Comparison of ENCODE assay signal across 20 cellular contexts in the genomic region with DNA sequence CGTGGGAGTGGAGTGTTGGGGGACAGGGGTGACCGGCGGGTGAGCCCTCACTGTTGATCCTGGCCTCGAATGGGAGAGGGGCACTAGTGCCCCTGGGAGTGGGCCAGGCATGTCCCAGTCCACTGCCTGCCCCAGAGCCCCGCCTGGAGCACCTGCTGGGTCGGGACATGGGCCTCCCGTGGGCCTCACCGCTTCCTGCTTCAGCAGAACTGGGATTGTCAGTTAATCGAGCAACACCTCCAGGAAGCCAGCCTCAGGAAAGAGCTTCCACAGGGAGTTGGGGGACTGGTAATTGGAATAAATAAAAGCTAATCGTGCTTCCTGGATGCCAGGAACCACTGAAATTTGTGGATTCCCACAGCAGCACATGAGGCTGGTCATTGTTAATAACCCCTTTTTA. TPM values are rescaled to one million over a fixed set of nuclear protein-coding genes. Genes with fewer than 3 reads are reported as not detected.
DNase-seq lines count a peak whose midpoint lies in the region; ATAC-seq and TF ChIP-seq lines count a peak whose summit lies in the region.
"Had no signal": no experiment of that assay in that cellular context is flagged by ENCODE, and none has a peak within 500 bp of the region (broad histone marks: within the 10 kb centered on the region; RNA-seq: fewer than 3 reads in every experiment).

No MANE protein-coding gene starts in this region.

- H3K27me3 Mint-ChIP-seq in endothelial cell (ENCODE audit: unreplicated experiment), result peaks cover 11% of the 10 kb centered on the region
- H3K27me3 Mint-ChIP-seq in memory B cell, result no peaks in the 10 kb centered on the region
- H3K27me3 Mint-ChIP-seq: activated CD4-positive, alpha-beta T cell treated with anti-CD3 and anti-CD28 coated beads, Interleukin-2, amount 10 ng/mL, durations not matched to agents 24 days and 14 days; type B pancreatic cell had no signal

- TF ChIP-seq POLR2A in suprapubic skin (IDR thresholded peaks at IDR 0.05) (no peak), transverse colon (IDR thresholded peaks at IDR 0.05) (no peak)

- TF ChIP-seq EP300 in suprapubic skin (IDR thresholded peaks at IDR 0.05) (no peak), transverse colon (IDR thresholded peaks at IDR 0.05; ENCODE audit: low read depth) (no peak)

- H3K9me3 Mint-ChIP-seq in endothelial cell (ENCODE audit: unreplicated experiment) (no peaks in the 10 kb centered on the region), memory B cell (no peaks in the 10 kb centered on the region)
- H3K9me3 Mint-ChIP-seq: activated CD4-positive, alpha-beta T cell treated with anti-CD3 and anti-CD28 coated beads, Interleukin-2, amount 10 ng/mL, durations not matched to agents 24 days and 14 days; activated T-cell treated with anti-CD3 and anti-CD28 coated beads, Interleukin-2, amount 50 U/mL, for 24 hours; stimulated activated naive CD8-positive, alpha-beta T cell treated with anti-CD3 and anti-CD28 coated beads, Interleukin-15, Interleukin-2, amounts not matched to agents 100 ng/mL and 50 ng/mL, for 24 hours; type B pancreatic cell had no signal

- H3K4me3 ChIP-seq in HL-60 (replicated peaks; ENCODE audit: insufficient read depth, low read length) (no peak overlapping the region), suprapubic skin (no peak overlapping the region), transverse colon (no peak overlapping the region)

- H3K36me3 Mint-ChIP-seq in endothelial cell (ENCODE audit: low read depth, unreplicated experiment), result no peaks in the 10 kb centered on the region
- no peaks in the 10 kb centered on the region for H3K36me3 Mint-ChIP-seq in memory B cell
- H3K36me3 Mint-ChIP-seq: type B pancreatic cell had no signal

- H3K9me3 ChIP-seq in suprapubic skin, result no peaks in the 10 kb centered on the region
- no peaks in the 10 kb centered on the region for H3K9me3 ChIP-seq in transverse colon

- no peaks in the 10 kb centered on the region for H3K27me3 ChIP-seq in HL-60 (ENCODE audit: insufficient read depth, poor library complexity, severe bottlenecking)
- no peaks in the 10 kb centered on the region for H3K27me3 ChIP-seq in suprapubic skin
- no peaks in the 10 kb centered on the region for H3K27me3 ChIP-seq in transverse colon

- H3K36me3 ChIP-seq in suprapubic skin (no peaks in the 10 kb centered on the region), transverse colon (no peaks in the 10 kb centered on the region)

- no peak overlapping the region for H3K27ac Mint-ChIP-seq in endothelial cell (ENCODE audit: unreplicated experiment)
- peak overlapping the region; percentile 99 for H3K27ac Mint-ChIP-seq in memory B cell
- H3K27ac Mint-ChIP-seq: activated CD4-positive, alpha-beta T cell treated with anti-CD3 and anti-CD28 coated beads, Interleukin-2, amount 10 ng/mL, durations not matched to agents 24 days and 14 days; activated T-cell treated with anti-CD3 and anti-CD28 coated beads, Interleukin-2, amount 50 U/mL, for 24 hours; type B pancreatic cell had no signal

- no peak for ATAC-seq in memory B cell (ENCODE audit: low read depth)
- ATAC-seq: HCT116, SK-N-SH treated with all-trans-retinoic acid at 6 μM for 48 hours had no signal

- peak overlapping the region; percentile 42 for H3K4me3 Mint-ChIP-seq in endothelial cell (ENCODE audit: unreplicated experiment)
- peak overlapping the region; percentile 69 for H3K4me3 Mint-ChIP-seq in memory B cell
- H3K4me3 Mint-ChIP-seq: activated CD4-positive, alpha-beta T cell treated with anti-CD3 and anti-CD28 coated beads, Interleukin-2, amount 10 ng/mL, durations not matched to agents 24 days and 14 days; activated T-cell treated with anti-CD3 and anti-CD28 coated beads, Interleukin-2, amount 50 U/mL, for 24 hours; stimulated activated naive CD8-positive, alpha-beta T cell treated with anti-CD3 and anti-CD28 coated beads, Interleukin-15, Interleukin-2, amounts not matched to agents 100 ng/mL and 50 ng/mL, for 24 hours; type B pancreatic cell had no signal

- intact Hi-C loops in transverse colon (cut with DNase I; ENCODE audit: low total_unique reads), result no loop called here

- H3K4me1 Mint-ChIP-seq in endothelial cell (ENCODE audit: unreplicated experiment), result peaks cover 38% of the 10 kb centered on the region
- H3K4me1 Mint-ChIP-seq in memory B cell, result peaks cover 44% of the 10 kb centered on the region

- TF ChIP-seq CTCF in HL-60 (IDR thresholded peaks at IDR 0.05; ENCODE audit: insufficient read depth, low read length) (no peak), endothelial cell (IDR thresholded peaks at IDR 0.05; ENCODE audit: unreplicated experiment) (no peak), suprapubic skin (IDR thresholded peaks at IDR 0.05) (no peak), transverse colon (IDR thresholded peaks at IDR 0.05) (no peak)

- in situ Hi-C loops in transverse colon (cut with MboI; ENCODE audit: low pct_ligation_motif_present in 1 of 4, low pct_unique_long_range_greater_than_20kb in 1 of 4, low sequenced_read_pairs in 3 of 4), result no loop called here

- 72% methylated on average over 8 of the region's 10 CpGs for WGBS in suprapubic skin
- 70% methylated on average over 10 of the region's 10 CpGs; no CpG with 5 or more reads in 1 of the 2 donors for WGBS in transverse colon (ENCODE audit: low coverage in 1 of 2), 2 donors

- H3K4me1 ChIP-seq in suprapubic skin (peaks cover 7% of the 10 kb centered on the region), transverse colon (no peaks in the 10 kb centered on the region)

- DNase-seq in HL-60 (ENCODE audit: low read depth in 1 of 2, low spot score in 1 of 2) (no peak), endothelial cell (ENCODE audit: low spot score) (peak; percentile 11), memory B cell (ENCODE audit: low spot score in 2 of 2) (peak in 1 of 2 donors; percentile 22), suprapubic skin (ENCODE audit: low spot score in 2 of 2) (no peak), cortex of kidney (lab: John Stamatoyannopoulos, UW) (no peak), transverse colon (no peak), RKO (ENCODE audit: low spot score) (no peak)
- DNase-seq: activated CD4-positive, alpha-beta T cell treated with anti-CD3 and anti-CD28 coated beads, Interleukin-2, amount 10 ng/mL, durations not matched to agents 24 days and 14 days; activated naive CD4-positive, alpha-beta T cell; activated T-cell treated with anti-CD3 and anti-CD28 coated beads, Interleukin-2, amount 50 U/mL, for 24 hours; Calu3; DMS79 treated with DMSO at 0.1 percent for 48 hours; effector CD4-positive, alpha-beta T cell; NCI-H146 had no signal

- H3K27ac ChIP-seq in HL-60 (replicated peaks) (peak overlapping the region; percentile 38; the same call in 1 of the 2 replicates), suprapubic skin (peak overlapping the region; percentile 2), transverse colon (peak overlapping the region in 2 of 4 donors; percentile 7 to 31)
- H3K27ac ChIP-seq: C4-2B, VCaP had no signal

RNA-seq across cellular contexts. Expression of a gene that starts 43.8 kb away (rescaled TPM):
- total RNA-seq in endothelial cell (ENCODE audit: unreplicated experiment) (105 TPM), suprapubic skin (10 to 100 TPM in 3 of 4 donors, 1 to 10 TPM in 1; 9.7 to 17.8 (median 13.3) TPM), transverse colon (100 to 1,000 TPM in 1 of 4 donors, 10 to 100 TPM in 1, 1 to 10 TPM in 2; 6.6 to 144 (median 30.1) TPM)
